26 cellular contexts compared by ENCODE assay signal in genomic region chr21:35533893-35534292, GRCh38.
"Had no signal": no experiment of that assay in that cellular context is flagged by ENCODE, and none has a peak within 500 bp of the region (broad histone marks: within the 10 kb centered on the region; RNA-seq: fewer than 3 reads in every experiment).

No MANE protein-coding gene starts in this region.

- H3K79me2 ChIP-seq: parathyroid adenoma had no signal

- H3K27ac Mint-ChIP-seq: nephron; neural progenitor cell; progenitor cell of endocrine pancreas; stimulated activated effector memory CD8-positive, alpha-beta T cell treated with anti-CD3 and anti-CD28 coated beads, Interleukin-12 subunit alpha, Interleukin-12 subunit beta, amount 100 ng/mL, for 72 hours; stimulated activated naive B cell treated with anti-CD40 and anti-IgM and Interleukin-4, amounts not matched to agents 10 μg/mL and 1 μg/mL and 100 μg/mL, for 72 hours; stimulated activated naive CD8-positive, alpha-beta T cell treated with anti-CD3 and anti-CD28 coated beads, Interleukin-15, Interleukin-2, amounts not matched to agents 100 ng/mL and 50 ng/mL, for 24 hours had no signal

- H3K36me3 ChIP-seq: neural progenitor cell, ovary, right lobe of liver, sigmoid colon, stomach, thoracic aorta, thyroid gland, tibial nerve, upper lobe of left lung, vagina had no signal

- ATAC-seq: psoas muscle; right cardiac atrium; right lobe of liver; stimulated activated effector memory CD8-positive, alpha-beta T cell treated with anti-CD3 and anti-CD28 coated beads, Interleukin-12 subunit alpha, Interleukin-12 subunit beta, amount 100 ng/mL, for 72 hours; stimulated activated naive B cell treated with anti-CD40 and anti-IgM and Interleukin-4, amounts not matched to agents 10 μg/mL and 1 μg/mL and 100 μg/mL, for 72 hours had no signal

- H3K9me3 ChIP-seq: ovary, psoas muscle, right lobe of liver, thoracic aorta, thyroid gland, upper lobe of left lung, vagina had no signal

- H3K4me1 Mint-ChIP-seq: neural progenitor cell had no signal

- H3K4me1 ChIP-seq: neural progenitor cell, parathyroid adenoma, psoas muscle, right lobe of liver had no signal

- H3K27ac ChIP-seq: neural progenitor cell, ovary, parathyroid adenoma, psoas muscle, right lobe of liver, sigmoid colon, stomach, thoracic aorta, thyroid gland, tibial nerve, upper lobe of left lung, vagina had no signal

- H3K27me3 ChIP-seq: neural progenitor cell, ovary, right lobe of liver, sigmoid colon, stomach, thyroid gland, tibial nerve, upper lobe of left lung, vagina had no signal

- H3K9ac ChIP-seq: neural progenitor cell, parathyroid adenoma had no signal

- H3K4me2 ChIP-seq: neural progenitor cell had no signal

- H3K4me3 ChIP-seq: neural progenitor cell, ovary, psoas muscle, right lobe of liver, sigmoid colon, stomach, thoracic aorta, thyroid gland, tibial nerve, upper lobe of left lung, vagina had no signal

- H3K36me3 Mint-ChIP-seq: neural progenitor cell; stimulated activated effector memory CD8-positive, alpha-beta T cell treated with anti-CD3 and anti-CD28 coated beads, Interleukin-12 subunit alpha, Interleukin-12 subunit beta, amount 100 ng/mL, for 72 hours had no signal

- H3K9me3 Mint-ChIP-seq: neural progenitor cell had no signal

- H3K4me3 Mint-ChIP-seq: nephron; neural progenitor cell; stimulated activated effector memory CD8-positive, alpha-beta T cell treated with anti-CD3 and anti-CD28 coated beads, Interleukin-12 subunit alpha, Interleukin-12 subunit beta, amount 100 ng/mL, for 72 hours; stimulated activated naive B cell treated with anti-CD40 and anti-IgM and Interleukin-4, amounts not matched to agents 10 μg/mL and 1 μg/mL and 100 μg/mL, for 72 hours; stimulated activated naive CD8-positive, alpha-beta T cell treated with anti-CD3 and anti-CD28 coated beads, Interleukin-15, Interleukin-2, amounts not matched to agents 100 ng/mL and 50 ng/mL, for 24 hours had no signal

- H3K27me3 Mint-ChIP-seq: stimulated activated naive B cell treated with anti-CD40 and anti-IgM and Interleukin-4, amounts not matched to agents 10 μg/mL and 1 μg/mL and 100 μg/mL, for 72 hours; stimulated activated naive CD8-positive, alpha-beta T cell treated with anti-CD3 and anti-CD28 coated beads, Interleukin-15, Interleukin-2, amounts not matched to agents 100 ng/mL and 50 ng/mL, for 24 hours had no signal

- DNase-seq: occipital lobe; ovary; posterior cingulate gyrus; psoas muscle; right cardiac atrium; right lobe of liver; sigmoid colon; small intestine; stimulated activated CD4-positive, alpha-beta T cell treated with anti-CD3 and anti-CD28 coated beads, Interleukin-15, amount 100 ng/mL, for 24 hours; stimulated activated CD4-positive, alpha-beta T cell treated with anti-CD3 and anti-CD28 coated beads, Interleukin-2, amount 100 ng/mL, for 24 hours; stimulated activated CD4-positive, alpha-beta T cell treated with anti-CD3 and anti-CD28 coated beads, Interleukin-2, amount 100 ng/mL, for 48 hours; stimulated activated CD4-positive, alpha-beta T cell treated with anti-CD3 and anti-CD28 coated beads, Interleukin-4, amount 100 ng/mL, for 24 hours; stimulated activated naive B cell treated with anti-CD40 and anti-IgM and Interleukin-4, amounts not matched to agents 10 μg/mL and 1 μg/mL and 100 μg/mL, for 72 hours; stimulated activated naive CD4-positive, alpha-beta T cell treated with Interleukin-2 at 50 U/mL for 16 hours; stomach; thyroid gland; upper lobe of left lung had no signal

- H2AFZ ChIP-seq: neural progenitor cell, parathyroid adenoma had no signal
